Comparison of ENCODE assay signal across 28 cellular contexts in the genomic region with DNA sequence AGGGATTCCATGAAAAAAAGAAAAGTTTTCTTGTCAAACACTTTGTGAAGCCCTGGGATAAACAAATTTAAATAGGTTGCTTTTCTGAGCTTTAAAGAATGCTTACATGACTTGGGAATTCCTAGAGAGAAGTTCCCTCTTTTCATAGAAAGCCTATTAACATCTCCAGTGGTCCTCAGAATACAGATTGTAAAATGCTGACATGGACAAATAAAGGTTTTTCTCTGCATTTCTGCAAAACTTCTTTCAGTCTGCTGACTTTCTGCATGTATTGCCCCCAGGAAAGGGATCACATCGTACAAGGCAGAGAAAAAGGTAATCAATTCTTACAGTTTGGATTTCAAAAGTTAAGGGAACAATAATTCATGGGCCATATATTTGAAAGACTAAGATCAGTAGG.
"Had no signal": no experiment of that assay in that cellular context is flagged by ENCODE, and none has a peak within 500 bp of the region (broad histone marks: within the 10 kb centered on the region; RNA-seq: fewer than 3 reads in every experiment).

No MANE protein-coding gene starts in this region.

- H3K4me1 ChIP-seq: parathyroid adenoma, spleen, suprapubic skin, testis, tibial artery, transverse colon, vagina had no signal

- H3K9me3 ChIP-seq: ovary, psoas muscle, spleen, suprapubic skin, testis, tibial artery, transverse colon, vagina had no signal

- H3K27ac ChIP-seq: neural progenitor cell, ovary, parathyroid adenoma, psoas muscle, skin epidermis, spleen, suprapubic skin, testis, tibial artery, vagina had no signal

- FAIRE-seq: urothelium cell line had no signal

- ATAC-seq: natural killer cell; psoas muscle; right cardiac atrium; sciatic nerve; stimulated activated memory B cell treated with anti-CD40 and anti-IgM and Interleukin-4, amounts not matched to agents 10 μg/mL and 1 μg/mL and 100 μg/mL, for 72 hours; stimulated activated naive CD8-positive, alpha-beta T cell treated with anti-CD3 and anti-CD28 coated beads, Interleukin-15, amount 100 ng/mL, for 72 hours; stimulated activated naive CD8-positive, alpha-beta T cell treated with anti-CD3 and anti-CD28 coated beads, Interleukin-15, Interleukin-2, amounts not matched to agents 100 U/mL and 50 U/mL, for 24 hours had no signal

- DNase-seq: natural killer cell; occipital lobe; ovary; posterior cingulate gyrus; psoas muscle; right cardiac atrium; spleen; stimulated activated CD4-positive, alpha-beta T cell treated with anti-CD3 and anti-CD28 coated beads, Interleukin-12 subunit alpha, Interleukin-12 subunit beta, amount 100 ng/mL, for 4 hours; stimulated activated CD4-positive, alpha-beta T cell treated with anti-CD3 and anti-CD28 coated beads, Interleukin-1b, Interleukin-23, amount 100 ng/mL, for 48 hours; stimulated activated CD4-positive, alpha-beta T cell treated with anti-CD3 and anti-CD28 coated beads, Interleukin-4, amount 100 ng/mL, for 1 hour; stimulated activated CD4-positive, alpha-beta T cell treated with anti-CD3 and anti-CD28 coated beads, Interleukin-4, amount 100 ng/mL, for 4 hours; stimulated activated CD8-positive, alpha-beta memory T cell treated with anti-CD3 and anti-CD28 coated beads, Interleukin-4, amount 100 ng/mL, for 48 hours; stimulated activated naive CD4-positive, alpha-beta T cell; stimulated activated naive CD8-positive, alpha-beta T cell treated with anti-CD3 and anti-CD28 coated beads, Interleukin-15, amount 100 ng/mL, for 72 hours; stimulated activated naive CD8-positive, alpha-beta T cell treated with anti-CD3 and anti-CD28 coated beads, Interleukin-15, Interleukin-2, amounts not matched to agents 100 U/mL and 50 U/mL, for 24 hours; substantia nigra; testis; tibial artery; transverse colon had no signal

- H3K9ac ChIP-seq: neural progenitor cell, parathyroid adenoma had no signal

- H3K36me3 ChIP-seq: neural progenitor cell, ovary, spleen, suprapubic skin, tibial artery, transverse colon, vagina had no signal

- H3K79me2 ChIP-seq: parathyroid adenoma had no signal

- H3K4me2 ChIP-seq: neural progenitor cell, smooth muscle cell had no signal

- H2AFZ ChIP-seq: neural progenitor cell, parathyroid adenoma had no signal

- H3K4me3 ChIP-seq: neural progenitor cell, ovary, psoas muscle, skin epidermis, smooth muscle cell, spleen, suprapubic skin, testis, tibial artery, transverse colon, vagina had no signal

- H3K27me3 ChIP-seq: neural progenitor cell, ovary, spleen, suprapubic skin, testis, transverse colon, vagina had no signal
